12 cellular contexts compared by ENCODE assay signal in the genomic region with DNA sequence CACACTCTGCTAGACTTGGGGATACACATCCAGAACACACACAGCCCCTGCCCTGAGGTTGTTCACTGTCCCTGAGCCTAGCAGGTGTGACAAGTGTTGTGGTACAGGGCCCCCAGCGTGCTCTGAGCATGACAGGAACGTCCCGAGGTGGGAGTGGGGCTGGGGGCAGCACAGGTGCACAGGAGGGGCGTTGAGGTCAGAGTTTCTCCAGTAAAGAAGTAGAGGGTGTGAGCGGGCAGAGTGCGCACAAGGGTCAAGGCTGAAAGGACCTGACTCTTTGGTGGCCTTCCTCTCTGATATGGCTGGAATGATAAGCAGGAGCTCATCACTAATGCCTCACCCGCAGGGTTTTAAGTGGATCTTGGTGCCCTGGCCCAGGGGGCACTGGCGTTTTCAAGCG. TPM values are rescaled to one million over a fixed set of nuclear protein-coding genes. Genes with fewer than 3 reads are reported as not detected.
A peak's percentile ranks its signal among the peaks of the same experiment; 100 is the strongest.
DNase-seq lines count a peak whose midpoint lies in the region; ATAC-seq and TF ChIP-seq lines count a peak whose summit lies in the region.
"Had no signal": no experiment of that assay in that cellular context is flagged by ENCODE, and none has a peak within 500 bp of the region (broad histone marks: within the 10 kb centered on the region; RNA-seq: fewer than 3 reads in every experiment).

No MANE protein-coding gene starts in this region.

- peaks cover 10% of the 10 kb centered on the region for H3K4me1 Mint-ChIP-seq in T-helper 2 cell treated with Interferon-gamma antibody and Interleukin-4, amounts not matched to agents 5 μg/mL and 100 μg/mL, for 36 hours (ENCODE audit: low read depth)
- peaks cover 21% of the 10 kb centered on the region for H3K4me1 Mint-ChIP-seq in neural progenitor cell

- H3K27me3 ChIP-seq in HUES6 (ENCODE audit: control insufficient read depth, insufficient read depth, low read length) (no peaks in the 10 kb centered on the region), colonic mucosa (no peaks in the 10 kb centered on the region), neural progenitor cell (no peaks in the 10 kb centered on the region)
- H3K27me3 ChIP-seq: transverse colon had no signal

- H3K9me3 Mint-ChIP-seq in T-helper 2 cell treated with Interferon-gamma antibody and Interleukin-4, amounts not matched to agents 5 μg/mL and 100 μg/mL, for 36 hours = no peaks in the 10 kb centered on the region
- no peaks in the 10 kb centered on the region for H3K9me3 Mint-ChIP-seq in neural progenitor cell

- TF ChIP-seq CTCF in colonic mucosa (IDR thresholded peaks at IDR 0.05) (no peak), neural progenitor cell (IDR thresholded peaks at IDR 0.05) (no peak)

- H3K27ac Mint-ChIP-seq in T-helper 2 cell treated with Interferon-gamma antibody and Interleukin-4, amounts not matched to agents 5 μg/mL and 100 μg/mL, for 36 hours = no peak overlapping the region
- H3K27ac Mint-ChIP-seq in neural progenitor cell = no peak overlapping the region

- H3K27ac ChIP-seq in HUES6 (ENCODE audit: low read depth, low read length) (no peak overlapping the region), colonic mucosa (no peak overlapping the region), neural progenitor cell (no peak overlapping the region)

- H3K9ac ChIP-seq in HUES6 (ENCODE audit: low read length) (no peak overlapping the region), colonic mucosa (ENCODE audit: low read depth in 2 of 2, low read length in 2 of 2) (no peak overlapping the region), neural progenitor cell (no peak overlapping the region)

- peaks cover 4% of the 10 kb centered on the region for H3K36me3 Mint-ChIP-seq in T-helper 2 cell treated with Interferon-gamma antibody and Interleukin-4, amounts not matched to agents 5 μg/mL and 100 μg/mL, for 36 hours (ENCODE audit: low read depth)
- H3K36me3 Mint-ChIP-seq in neural progenitor cell = peaks cover 17% of the 10 kb centered on the region

- no peak for ATAC-seq in GM18520 (IDR thresholded peaks at IDR 0.05; ENCODE audit: unreplicated experiment)

- DNase-seq in T-helper 2 cell treated with Interferon-gamma antibody and Interleukin-4, amounts not matched to agents 5 μg/mL and 100 μg/mL, for 36 hours (ENCODE audit: low spot score) = no peak
- DNase-seq in T-helper 2 cell (no peak), colonic mucosa (no peak), neural progenitor cell (ENCODE audit: low spot score) (no peak), SIG-M5 (lab: John Stamatoyannopoulos, UW) (no peak)
- DNase-seq in stimulated activated CD4-positive, alpha-beta T cell treated with anti-CD3 and anti-CD28 coated beads, Interleukin-15, amount 100 ng/mL, for 24 hours = no peak
- DNase-seq: GM23248, NCI-H1417 treated with DMSO at 0.1 percent for 48 hours, NCI-H510A treated with DMSO at 0.1 percent for 48 hours, transverse colon had no signal

- H3K36me3 ChIP-seq in HUES6 (ENCODE audit: control insufficient read depth, insufficient read depth, low read length) (peaks cover 8% of the 10 kb centered on the region; the same call in 1 of the 2 replicates), colonic mucosa (no peaks in the 10 kb centered on the region), neural progenitor cell (no peaks in the 10 kb centered on the region)
- H3K36me3 ChIP-seq: transverse colon had no signal

- H3K4me1 ChIP-seq in HUES6 (ENCODE audit: control insufficient read depth, insufficient read depth, low read length) (peaks cover 4% of the 10 kb centered on the region), colonic mucosa (peaks cover 18% of the 10 kb centered on the region), neural progenitor cell (peaks cover 13% of the 10 kb centered on the region)

- no peaks in the 10 kb centered on the region for H3K27me3 Mint-ChIP-seq in T-helper 2 cell treated with Interferon-gamma antibody and Interleukin-4, amounts not matched to agents 5 μg/mL and 100 μg/mL, for 36 hours (ENCODE audit: low read depth)
- H3K27me3 Mint-ChIP-seq in neural progenitor cell (ENCODE audit: insufficient read depth, low read depth) = peaks cover 9% of the 10 kb centered on the region

- no peaks in the 10 kb centered on the region for H4K20me1 ChIP-seq in neural progenitor cell (ENCODE audit: low read depth)

- H3F3A ChIP-seq in neural progenitor cell (ENCODE audit: low read depth) = peaks cover 24% of the 10 kb centered on the region

- H3K4me3 Mint-ChIP-seq in T-helper 2 cell treated with Interferon-gamma antibody and Interleukin-4, amounts not matched to agents 5 μg/mL and 100 μg/mL, for 36 hours = peak overlapping the region; percentile 90
- peak overlapping the region; percentile 92 for H3K4me3 Mint-ChIP-seq in neural progenitor cell

- H3K4me3 ChIP-seq in HUES6 (ENCODE audit: low read depth, low read length) = 0 out of 2 replicates have a peak overlapping the region, but pooled peaks have one; percentile 73
- H3K4me3 ChIP-seq in colonic mucosa = peak overlapping the region; percentile 49
- no peak overlapping the region for H3K4me3 ChIP-seq in neural progenitor cell

- H2AFZ ChIP-seq in neural progenitor cell (replicated peaks) = no peak overlapping the region

- no peak overlapping the region for H3K4me2 ChIP-seq in neural progenitor cell

- H3K79me2 ChIP-seq in neural progenitor cell (ENCODE audit: low read depth) = no peaks in the 10 kb centered on the region

- intact Hi-C loops in colonic mucosa (cut with DNase I) = no loop called here

- H3K9me3 ChIP-seq in HUES6 (ENCODE audit: control insufficient read depth, insufficient read depth, low read depth, low read length) = no peaks in the 10 kb centered on the region
- H3K9me3 ChIP-seq in colonic mucosa = no peaks in the 10 kb centered on the region
- H3K9me3 ChIP-seq in neural progenitor cell (ENCODE audit: low read depth) = no peaks in the 10 kb centered on the region
- H3K9me3 ChIP-seq: transverse colon had no signal

RNA-seq across cellular contexts. Expression of a gene that starts 1.3 kb away (rescaled TPM):
- total RNA-seq in colonic mucosa = not detected
- total RNA-seq in neural progenitor cell (ENCODE audit: low replicate concordance) = 0.96 TPM in 1 of 2 replicates, not detected in the other
- total RNA-seq: GM23248, transverse colon had no signal

RNA-seq across cellular contexts. Expression of a gene that starts 6.4 kb away (rescaled TPM):
- total RNA-seq in colonic mucosa (10 to 100 TPM in 1 of 2 donors, 1 to 10 TPM in 1; 6.3 to 10.5 TPM), neural progenitor cell (ENCODE audit: low replicate concordance) (0.30 and 0.65 TPM in 2 replicates)

RNA-seq across cellular contexts. Expression of a gene that starts 27.0 kb away (rescaled TPM):
- total RNA-seq in colonic mucosa = 10 to 100 TPM; 19.1 to 30.4 TPM
- 29.6 and 29.8 TPM in 2 replicates for total RNA-seq in neural progenitor cell (ENCODE audit: low replicate concordance)

RNA-seq across cellular contexts. Expression of a gene that starts 34.9 kb away (rescaled TPM):
- total RNA-seq in colonic mucosa = 1 to 10 TPM; 4.9 to 6.3 TPM
- not detected in 2 replicates for total RNA-seq in neural progenitor cell (ENCODE audit: low replicate concordance)
